21 cellular contexts compared by ENCODE assay signal in the genomic region with DNA sequence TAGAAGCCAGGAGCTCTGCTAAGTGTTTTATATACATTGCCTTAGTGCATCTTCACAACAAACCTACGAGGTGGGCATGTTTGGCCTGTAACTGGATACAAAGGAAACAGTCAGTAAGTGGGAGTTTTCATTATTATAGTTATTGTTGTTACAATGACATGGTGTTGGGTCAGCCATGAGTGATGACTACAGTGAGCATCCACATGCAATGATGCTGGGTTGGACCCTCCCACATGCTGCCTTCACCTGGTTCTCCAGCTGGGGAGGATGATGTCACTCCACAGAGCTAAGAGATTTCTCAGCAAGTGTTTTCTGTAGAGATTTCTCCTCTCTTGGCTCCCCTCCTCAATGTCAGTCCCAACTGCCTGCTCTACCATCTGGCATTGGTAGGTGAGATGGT. TPM values are rescaled to one million over a fixed set of nuclear protein-coding genes. Genes with fewer than 3 reads are reported as not detected.
DNase-seq lines count a peak whose midpoint lies in the region; ATAC-seq, FAIRE-seq and TF ChIP-seq lines count a peak whose summit lies in the region.
"Had no signal": no experiment of that assay in that cellular context is flagged by ENCODE, and none has a peak within 500 bp of the region (broad histone marks: within the 10 kb centered on the region; RNA-seq: fewer than 3 reads in every experiment).

No MANE protein-coding gene starts in this region.

- no peak overlapping the region for H3K9ac ChIP-seq in astrocyte (ENCODE audit: low read length)
- H3K9ac ChIP-seq in mesendoderm (ENCODE audit: low read length), result no peak overlapping the region

- no peaks in the 10 kb centered on the region for H3K27me3 Mint-ChIP-seq in astrocyte (ENCODE audit: low read depth, unreplicated experiment)
- H3K27me3 Mint-ChIP-seq: brain; stimulated activated memory B cell treated with anti-CD40 and anti-IgM and Interleukin-4, amounts not matched to agents 10 μg/mL and 1 μg/mL and 100 μg/mL, for 72 hours had no signal

- H3K9me3 ChIP-seq in astrocyte (ENCODE audit: insufficient read depth, low read depth, low read length), result no peaks in the 10 kb centered on the region
- H3K9me3 ChIP-seq: heart right ventricle, prostate gland had no signal

- H4K5ac ChIP-seq in mesendoderm (ENCODE audit: low read length), result no peak overlapping the region

- H3K79me2 ChIP-seq in astrocyte (ENCODE audit: insufficient read depth, low read length) (no peaks in the 10 kb centered on the region), mesendoderm (ENCODE audit: control insufficient read depth, insufficient read depth, low read length) (no peaks in the 10 kb centered on the region)

- no peak overlapping the region for H3K56ac ChIP-seq in mesendoderm (ENCODE audit: low read length)

- no peaks in the 10 kb centered on the region for H3K9me3 Mint-ChIP-seq in astrocyte (ENCODE audit: unreplicated experiment)
- H3K9me3 Mint-ChIP-seq: activated CD4-positive, alpha-beta memory T cell treated with anti-CD3 and anti-CD28 coated beads, Interleukin-2, amount 10 ng/mL, durations not matched to agents 7 days and 5 days; brain; natural killer cell treated with Interleukin-12 subunit alpha and Interleukin-12 subunit beta and Interleukin-15 and Interleukin-18, amount 100 ng/mL, for 72 hours; stimulated activated memory B cell treated with anti-CD40 and anti-IgM and Interleukin-4, amounts not matched to agents 10 μg/mL and 1 μg/mL and 100 μg/mL, for 72 hours had no signal

- H3K27ac ChIP-seq in astrocyte (ENCODE audit: low read depth, low read length), result no peak overlapping the region
- H3K27ac ChIP-seq in mesendoderm (ENCODE audit: low read depth, low read length), result no peak overlapping the region
- H3K27ac ChIP-seq: heart right ventricle, prostate gland had no signal

- no peak overlapping the region for H2BK120ac ChIP-seq in mesendoderm (ENCODE audit: low read depth, low read length)

- DNase-seq in ELR (ENCODE audit: low read depth) (peak; percentile 67), M059J (ENCODE audit: low read depth) (peak; percentile 70), astrocyte (ENCODE audit: low read depth) (no peak), mesendoderm (peak; percentile 18)
- no peak for DNase-seq in stimulated activated CD4-positive, alpha-beta T cell treated with anti-CD3 and anti-CD28 coated beads, Interleukin-4, amount 100 ng/mL, for 1 hour
- DNase-seq in activated naive CD4-positive, alpha-beta T cell (lab: John Stamatoyannopoulos, UW), result no peak
- DNase-seq: activated CD4-positive, alpha-beta memory T cell treated with anti-CD3 and anti-CD28 coated beads, Interleukin-2, amount 10 ng/mL, durations not matched to agents 7 days and 5 days; activated T-cell treated with anti-CD3 and anti-CD28 coated beads, Interleukin-2, amount 50 U/mL, for 48 hours; dermis blood vessel endothelial cell; DMS 273 treated with DMSO at 0.1 percent for 48 hours; mesenchymal stem cell; NCI-H1930; NCI-H524 treated with DMSO at 0.1 percent for 48 hours; SW 1271 had no signal

- no CpG with 5 or more reads among the region's 1 CpG for WGBS in mesendoderm (ENCODE audit: extremely low coverage, insufficient coverage, low lambda C conversion rate)

- no peak for ATAC-seq in GM21723 (IDR thresholded peaks at IDR 0.05; ENCODE audit: unreplicated experiment)
- ATAC-seq: natural killer cell treated with Interleukin-12 subunit alpha and Interleukin-12 subunit beta and Interleukin-15 and Interleukin-18, amount 100 ng/mL, for 72 hours; stimulated activated memory B cell treated with anti-CD40 and anti-IgM and Interleukin-4, amounts not matched to agents 10 μg/mL and 1 μg/mL and 100 μg/mL, for 72 hours had no signal

- H3K4me1 ChIP-seq in astrocyte (ENCODE audit: insufficient read depth, low read length) (peaks cover 14% of the 10 kb centered on the region), mesendoderm (ENCODE audit: control insufficient read depth, low read depth, low read length) (no peaks in the 10 kb centered on the region)
- H3K4me1 ChIP-seq: heart right ventricle, prostate gland had no signal

- H4K8ac ChIP-seq in mesendoderm (ENCODE audit: low read depth, low read length), result no peak overlapping the region

- no peak overlapping the region for H3K18ac ChIP-seq in mesendoderm (ENCODE audit: low read length)

- no peak overlapping the region for H2AK5ac ChIP-seq in mesendoderm (ENCODE audit: low read length)

- H3K27me3 ChIP-seq in astrocyte (ENCODE audit: insufficient read depth, low read length) (no peaks in the 10 kb centered on the region), mesendoderm (ENCODE audit: insufficient read depth, low read length, poor library complexity) (no peaks in the 10 kb centered on the region)
- H3K27me3 ChIP-seq: heart right ventricle had no signal

- H3K4ac ChIP-seq in mesendoderm (ENCODE audit: low read depth, low read length), result no peak overlapping the region

- H3K4me2 ChIP-seq in astrocyte (ENCODE audit: low read length), result no peak overlapping the region
- H3K4me2 ChIP-seq in mesendoderm (ENCODE audit: low read length), result no peak overlapping the region

- no peak overlapping the region for H2AFZ ChIP-seq in astrocyte (ENCODE audit: low read depth, low read length)

- no peak for FAIRE-seq in astrocyte (lab: Jason Lieb, UNC)

- H3K79me1 ChIP-seq in mesendoderm (ENCODE audit: low read length), result no peaks in the 10 kb centered on the region

- H2BK5ac ChIP-seq in mesendoderm (ENCODE audit: low read length), result no peak overlapping the region

- peak overlapping the region; percentile 91 for H3K27ac Mint-ChIP-seq in astrocyte (ENCODE audit: unreplicated experiment)
- H3K27ac Mint-ChIP-seq: activated CD4-positive, alpha-beta memory T cell treated with anti-CD3 and anti-CD28 coated beads, Interleukin-2, amount 10 ng/mL, durations not matched to agents 7 days and 5 days; activated naive CD8-positive, alpha-beta T cell; brain; natural killer cell treated with Interleukin-12 subunit alpha and Interleukin-12 subunit beta and Interleukin-15 and Interleukin-18, amount 100 ng/mL, for 72 hours; stimulated activated memory B cell treated with anti-CD40 and anti-IgM and Interleukin-4, amounts not matched to agents 10 μg/mL and 1 μg/mL and 100 μg/mL, for 72 hours had no signal

- no peaks in the 10 kb centered on the region for H3K36me3 Mint-ChIP-seq in astrocyte (ENCODE audit: low read depth, unreplicated experiment)
- H3K36me3 Mint-ChIP-seq: activated naive CD8-positive, alpha-beta T cell; brain; natural killer cell treated with Interleukin-12 subunit alpha and Interleukin-12 subunit beta and Interleukin-15 and Interleukin-18, amount 100 ng/mL, for 72 hours; stimulated activated memory B cell treated with anti-CD40 and anti-IgM and Interleukin-4, amounts not matched to agents 10 μg/mL and 1 μg/mL and 100 μg/mL, for 72 hours had no signal

- no peaks in the 10 kb centered on the region for H4K20me1 ChIP-seq in astrocyte (ENCODE audit: insufficient read depth, low read length)

- TF ChIP-seq CTCF in astrocyte (IDR thresholded peaks at IDR 0.05; ENCODE audit: insufficient read depth, low read depth, low read length), result no peak

- no peak overlapping the region for H3K4me3 Mint-ChIP-seq in astrocyte (ENCODE audit: unreplicated experiment)
- H3K4me3 Mint-ChIP-seq: activated CD4-positive, alpha-beta memory T cell treated with anti-CD3 and anti-CD28 coated beads, Interleukin-2, amount 10 ng/mL, durations not matched to agents 7 days and 5 days; activated naive CD8-positive, alpha-beta T cell; brain; natural killer cell treated with Interleukin-12 subunit alpha and Interleukin-12 subunit beta and Interleukin-15 and Interleukin-18, amount 100 ng/mL, for 72 hours; stimulated activated memory B cell treated with anti-CD40 and anti-IgM and Interleukin-4, amounts not matched to agents 10 μg/mL and 1 μg/mL and 100 μg/mL, for 72 hours had no signal

- no peak overlapping the region for H3K23ac ChIP-seq in mesendoderm (ENCODE audit: low read length)

- H3K4me1 Mint-ChIP-seq in astrocyte (ENCODE audit: low read depth, unreplicated experiment), result peaks cover 25% of the 10 kb centered on the region
- H3K4me1 Mint-ChIP-seq: activated CD4-positive, alpha-beta memory T cell treated with anti-CD3 and anti-CD28 coated beads, Interleukin-2, amount 10 ng/mL, durations not matched to agents 7 days and 5 days had no signal

- H3K4me3 ChIP-seq in astrocyte (ENCODE audit: insufficient read depth, low read depth, low read length), result no peak overlapping the region
- H3K4me3 ChIP-seq in mesendoderm (ENCODE audit: low read length), result no peak overlapping the region
- H3K4me3 ChIP-seq: heart right ventricle, prostate gland had no signal

- H2BK15ac ChIP-seq in mesendoderm (replicated peaks; ENCODE audit: low read depth), result no peak overlapping the region

- H3K36me3 ChIP-seq in astrocyte (ENCODE audit: insufficient read depth, low read length), result no peaks in the 10 kb centered on the region
- H3K36me3 ChIP-seq in mesendoderm (ENCODE audit: control insufficient read depth, insufficient read depth, low read length), result no peaks in the 10 kb centered on the region
- H3K36me3 ChIP-seq: heart right ventricle, prostate gland had no signal

RNA-seq across cellular contexts. Expression of a gene that starts 59.3 kb away (rescaled TPM):
- 0.25 and 0.81 TPM in 2 replicates for total RNA-seq in M059J (2014; rRNA removed; shearing (Covaris generic))
- total RNA-seq in astrocyte, result 0.25 TPM in 1 of 2 replicates, not detected in the other
- polyA plus RNA-seq in mesendoderm (2013, experiment 1 of 2), result 0.06 TPM
- polyA plus RNA-seq in mesendoderm (2013, experiment 2 of 2), result not detected
- total RNA-seq: activated CD4-positive, alpha-beta memory T cell treated with anti-CD3 and anti-CD28 coated beads, Interleukin-2, amount 10 ng/mL, durations not matched to agents 7 days and 5 days had no signal

Comparison
In these comparisons a context has a peak if more than half of its experiments do, and no peak if none do; other contexts are left out.
1. DNase-seq: peak in ELR (single experiment), M059J (single experiment) and mesendoderm (single experiment); none in astrocyte (single experiment), stimulated activated CD4-positive, alpha-beta T cell treated with anti-CD3 and anti-CD28 coated beads, Interleukin-4, amount 100 ng/mL, for 1 hour (single experiment) and activated naive CD4-positive, alpha-beta T cell (0 of 4).